Comparison of ENCODE assay signal across 16 cellular contexts in genomic region chr20:38132910-38133501, GRCh38. TPM values are rescaled to one million over a fixed set of nuclear protein-coding genes. Genes with fewer than 3 reads are reported as not detected.
DNase-seq lines count a peak whose midpoint lies in the region; ATAC-seq and TF ChIP-seq lines count a peak whose summit lies in the region.
"Had no signal": no experiment of that assay in that cellular context is flagged by ENCODE, and none has a peak within 500 bp of the region (broad histone marks: within the 10 kb centered on the region; RNA-seq: fewer than 3 reads in every experiment).

No MANE protein-coding gene starts in this region.

- ATAC-seq in Right ventricle myocardium inferior (no peak), Panc1 (no peak), GM21619 (IDR thresholded peaks at IDR 0.05; ENCODE audit: unreplicated experiment) (no peak)
- no peak for ATAC-seq in stimulated activated memory B cell treated with anti-CD40 and anti-IgM and Interleukin-4, amounts not matched to agents 10 μg/mL and 1 μg/mL and 100 μg/mL, for 72 hours
- ATAC-seq: HCT116, PC-3 had no signal

- H3K9me3 ChIP-seq in Panc1 (ENCODE audit: control insufficient read depth, insufficient read depth, low read depth, low read length) = no peaks in the 10 kb centered on the region

- peak overlapping the region; percentile 74; the same call in 1 of the 2 replicates for H3K27ac ChIP-seq in Panc1 (ENCODE audit: low read length)

- CTCF ChIA-PET in Panc1 (lab: Charles Lee) = interaction anchor here (0.7 kb wide), 3 partner anchors 19 to 34 kb away, joined by 3 read pairs; no protein-coding TSS in a partner anchor

- no peaks in the 10 kb centered on the region for H3K27me3 ChIP-seq in Panc1 (ENCODE audit: control insufficient read depth, insufficient read depth, low read length)

- H3K4me3 Mint-ChIP-seq in stimulated activated memory B cell treated with anti-CD40 and anti-IgM and Interleukin-4, amounts not matched to agents 10 μg/mL and 1 μg/mL and 100 μg/mL, for 72 hours = no peak overlapping the region

- in situ Hi-C loops in Panc1 (cut with HindIII; ENCODE audit: low pct_unique_long_range_greater_than_20kb, low sequenced_read_pairs) = no loop called here

- POLR2A ChIA-PET in Panc1 (lab: Charles Lee) = no interaction called here

- no peak for TF ChIP-seq CTCF in Panc1 (IDR thresholded peaks at IDR 0.05)

- H3K36me3 Mint-ChIP-seq in stimulated activated memory B cell treated with anti-CD40 and anti-IgM and Interleukin-4, amounts not matched to agents 10 μg/mL and 1 μg/mL and 100 μg/mL, for 72 hours = peaks cover 19% of the 10 kb centered on the region

- H3K9me3 Mint-ChIP-seq in stimulated activated memory B cell treated with anti-CD40 and anti-IgM and Interleukin-4, amounts not matched to agents 10 μg/mL and 1 μg/mL and 100 μg/mL, for 72 hours = no peaks in the 10 kb centered on the region

- intact Hi-C loops in cardiac septum (cut with DNase I) (no loop called here), Right ventricle myocardium inferior (cut with DNase I) (no loop called here), Panc1 (cut with micrococcal nuclease; ENCODE audit: unreplicated experiment) (no loop called here)

- peak overlapping the region; percentile 7 for H3K27ac Mint-ChIP-seq in stimulated activated memory B cell treated with anti-CD40 and anti-IgM and Interleukin-4, amounts not matched to agents 10 μg/mL and 1 μg/mL and 100 μg/mL, for 72 hours

- peak; percentile 41 for DNase-seq in cardiac septum (ENCODE audit: low spot score)
- DNase-seq in Right ventricle myocardium inferior (ENCODE audit: missing footprints) = no peak
- no peak for DNase-seq in Panc1 (ENCODE audit: low read depth, low spot score)
- DNase-seq in islet precursor cell = peak; percentile 65
- no peak for DNase-seq in cerebellum (ENCODE audit: low spot score)
- no peak for DNase-seq in germinal center (ENCODE audit: low spot score)
- DNase-seq: C1 segment of cervical spinal cord, NCI-H1436 treated with DMSO at 0.1 percent for 48 hours, NCI-H2081, NCI-H226, NCI-H526 treated with DMSO at 0.1 percent for 48 hours, PC-3, SHP77 had no signal

- H3K4me1 ChIP-seq in Panc1 (ENCODE audit: control insufficient read depth, insufficient read depth, low read length) = peaks cover 48% of the 10 kb centered on the region

- H3K4me3 ChIP-seq in Panc1 (ENCODE audit: low read depth in 2 of 2, low read length in 2 of 2) = no peak overlapping the region

- H3K4me1 Mint-ChIP-seq in stimulated activated memory B cell treated with anti-CD40 and anti-IgM and Interleukin-4, amounts not matched to agents 10 μg/mL and 1 μg/mL and 100 μg/mL, for 72 hours = peaks cover 6% of the 10 kb centered on the region

- H3K36me3 ChIP-seq in Panc1 (ENCODE audit: control insufficient read depth, insufficient read depth, low read length) = no peaks in the 10 kb centered on the region

- BruUV-seq in Panc1 (replicated peaks; lab: Mats Ljungman, UMichigan) = no TSS peak

- no peaks in the 10 kb centered on the region for H3K27me3 Mint-ChIP-seq in stimulated activated memory B cell treated with anti-CD40 and anti-IgM and Interleukin-4, amounts not matched to agents 10 μg/mL and 1 μg/mL and 100 μg/mL, for 72 hours

RNA-seq across cellular contexts. Expression of gene TGM2, which starts 32.1 kb away (rescaled TPM):
- total RNA-seq in cardiac septum (792 TPM), Right ventricle myocardium inferior (581 TPM), Panc1 (2021; ENCODE audit: unreplicated experiment) (113 TPM), cerebellum (10.8 TPM)
- polyA plus RNA-seq in Panc1 (2012; ENCODE audit: insufficient read length) = 205 TPM

Comparison
In these comparisons a context has a peak if more than half of its experiments do, and no peak if none do; other contexts are left out.
1. DNase-seq: peak in cardiac septum (single experiment) and islet precursor cell (single experiment); none in Right ventricle myocardium inferior (single experiment), Panc1 (single experiment), cerebellum (single experiment) and germinal center (single experiment).